ENCODE assay signal across 7 cellular contexts in genomic region chr15:35178186-35178585, GRCh38.
DNase-seq lines count a peak whose midpoint lies in the region; ATAC-seq, FAIRE-seq and TF ChIP-seq lines count a peak whose summit lies in the region.
"Not testable (repeated sequence)": the region's sequence is repeated elsewhere in the genome, so short reads cannot be mapped to it uniquely, and the experiment has no call there.

No MANE protein-coding gene starts in this region.

- H3K9me1 ChIP-seq in keratinocyte (ENCODE audit: control insufficient read depth, extremely low read depth, insufficient read depth, low read length) = not testable (repeated sequence)

- H3K4me2 ChIP-seq in mammary epithelial cell (ENCODE audit: insufficient read depth, low read depth, low read length); keratinocyte (ENCODE audit: control insufficient read depth, extremely low read depth, insufficient read depth, low read depth, low read length): not testable (repeated sequence)

- DNase-seq in BE2C (peak; percentile 20), mammary epithelial cell (peak; percentile 63), bronchial epithelial cell (ENCODE audit: low read depth) (peak; percentile 90), epithelial cell of esophagus (ENCODE audit: low read depth) (peak; percentile 74), epithelial cell of prostate (ENCODE audit: low read depth, low spot score) (peak; percentile 27), foreskin keratinocyte (peak; percentile 59 to 83), keratinocyte (ENCODE audit: low read depth, low spot score) (peak; percentile 13)

- intact Hi-C loops in mammary epithelial cell (cut with micrococcal nuclease) = not testable (repeated sequence)

- WGBS in mammary epithelial cell (ENCODE audit: low coverage, missing lambda C conversion rate) = 41% methylated on average over 1 of the region's 1 CpG

- CTCF ChIA-PET in mammary epithelial cell (lab: Charles Lee; ENCODE audit: low non-redundant PET) = interaction anchor here (0.5 kb wide), 1 partner anchor 497 kb away, joined by 6 read pairs; no protein-coding TSS in a partner anchor

- dilution Hi-C loops in mammary epithelial cell (cut with HindIII; ENCODE audit: low sequenced_read_pairs); keratinocyte (cut with MboI; ENCODE audit: extremely low pct_ligation_motif_present, low sequenced_read_pairs): not testable (repeated sequence)

- H3K27ac ChIP-seq in mammary epithelial cell (ENCODE audit: insufficient read depth, low read depth, low read length) = not testable (repeated sequence)
- peak overlapping the region; percentile 54 for H3K27ac ChIP-seq in epithelial cell of prostate
- H3K27ac ChIP-seq in foreskin keratinocyte = peak overlapping the region; percentile 36
- peak overlapping the region; percentile 20 for H3K27ac ChIP-seq in keratinocyte (ENCODE audit: control insufficient read depth, insufficient read depth, low read length)

- not testable (repeated sequence) for H3K9me3 ChIP-seq in BE2C; mammary epithelial cell (replicated peaks; ENCODE audit: insufficient read depth, low read length); keratinocyte (ENCODE audit: control insufficient read depth, low read depth, low read length)

- peak; percentile 54 for ATAC-seq in foreskin keratinocyte

- not testable (repeated sequence) for H3K4me3 ChIP-seq in BE2C (ENCODE audit: low read depth, low read length); mammary epithelial cell (replicated peaks in 1 of 3; ENCODE audit: insufficient read depth in 1 of 3, low read depth in 2 of 3, low read length in 3 of 3); bronchial epithelial cell (ENCODE audit: low read depth, low read length); epithelial cell of esophagus (ENCODE audit: low read length); keratinocyte (ENCODE audit: control insufficient read depth in 2 of 3, extremely low read depth in 1 of 3, insufficient read depth in 2 of 3, low read depth in 1 of 3, low read length in 3 of 3)

- not testable (repeated sequence) for H3K4me1 ChIP-seq in BE2C; mammary epithelial cell (ENCODE audit: insufficient read depth, low read length); foreskin keratinocyte; keratinocyte (ENCODE audit: control insufficient read depth, extremely low read depth, insufficient read depth, low read length)

- not testable (repeated sequence) for H3K27me3 ChIP-seq in BE2C; mammary epithelial cell (ENCODE audit: insufficient read depth, low read length); bronchial epithelial cell (ENCODE audit: control insufficient read depth, insufficient read depth, low read length); foreskin keratinocyte; keratinocyte (ENCODE audit: control insufficient read depth, extremely low read depth, insufficient read depth, low read length)

- peak overlapping the region; percentile 59 for H2AFZ ChIP-seq in mammary epithelial cell (ENCODE audit: low read depth, low read length)
- H2AFZ ChIP-seq in keratinocyte (ENCODE audit: control insufficient read depth, low read length) = not testable (repeated sequence)

- BruUV-seq in mammary epithelial cell (replicated peaks; lab: Mats Ljungman, UMichigan) = not testable (repeated sequence)

- H4K20me1 ChIP-seq in mammary epithelial cell (ENCODE audit: insufficient read depth, low read length); keratinocyte (ENCODE audit: control insufficient read depth, extremely low read depth, insufficient read depth, low read length): not testable (repeated sequence)

- not testable (repeated sequence) for H3K79me2 ChIP-seq in mammary epithelial cell (ENCODE audit: insufficient read depth, low read length); keratinocyte (ENCODE audit: control insufficient read depth, insufficient read depth, low read length)

- TF ChIP-seq CTCF in BE2C (IDR thresholded peaks at IDR 0.05; ENCODE audit: low read depth, low read length); mammary epithelial cell (conservative IDR thresholded peaks at IDR 0.05 in 1 of 2, IDR thresholded peaks at IDR 0.05 in 1 of 2; ENCODE audit: extremely low read depth in 1 of 2, insufficient read depth in 1 of 2, low read depth in 1 of 2, low read length in 2 of 2); bronchial epithelial cell (IDR thresholded peaks at IDR 0.05; ENCODE audit: insufficient read depth, low read length, severe bottlenecking); epithelial cell of esophagus (IDR thresholded peaks at IDR 0.05; ENCODE audit: insufficient read depth, low read depth, low read length, missing control alignments); foreskin keratinocyte (conservative IDR thresholded peaks at IDR 0.05); keratinocyte (optimal IDR thresholded peaks at IDR 0.05 in 1 of 3, IDR thresholded peaks at IDR 0.05 in 1 of 3, conservative IDR thresholded peaks at IDR 0.05 in 1 of 3; ENCODE audit: extremely low read depth in 1 of 3, insufficient read depth in 2 of 3, low read length in 3 of 3): not testable (repeated sequence)

- in situ Hi-C loops in mammary epithelial cell (cut with MboI; ENCODE audit: low sequenced_read_pairs in 2 of 2) = not testable (repeated sequence)

- H3K9ac ChIP-seq in mammary epithelial cell (ENCODE audit: insufficient read depth, low read length); keratinocyte (ENCODE audit: control insufficient read depth, extremely low read depth, insufficient read depth, low read length): not testable (repeated sequence)

- H3K36me3 ChIP-seq in BE2C; mammary epithelial cell (ENCODE audit: insufficient read depth, low read length); bronchial epithelial cell (ENCODE audit: control insufficient read depth, insufficient read depth, low read length); keratinocyte (ENCODE audit: control insufficient read depth in 2 of 2, extremely low read depth in 1 of 2, insufficient read depth in 2 of 2, low read length in 2 of 2): not testable (repeated sequence)

- not testable (repeated sequence) for FAIRE-seq in bronchial epithelial cell (lab: Jason Lieb, UNC); keratinocyte (lab: Jason Lieb, UNC)

Comparison
In these comparisons a context has a peak if more than half of its experiments do, and no peak if none do; other contexts are left out.
1. DNase-seq: peak in every context shown above with its lines; median percentile 90 in bronchial epithelial cell; 74 in epithelial cell of esophagus; 71 in foreskin keratinocyte; 63 in mammary epithelial cell; 27 in epithelial cell of prostate; 20 in BE2C; 13 in keratinocyte.